ENCODE assay signal across 9 cellular contexts in genomic region chr6:108875161-108875555, GRCh38. TPM values are rescaled to one million over a fixed set of nuclear protein-coding genes. Genes with fewer than 3 reads are reported as not detected.
DNase-seq lines count a peak whose midpoint lies in the region; ATAC-seq and TF ChIP-seq lines count a peak whose summit lies in the region.
"Had no signal": no experiment of that assay in that cellular context is flagged by ENCODE, and none has a peak within 500 bp of the region (broad histone marks: within the 10 kb centered on the region; RNA-seq: fewer than 3 reads in every experiment).

No MANE protein-coding gene starts in this region.

- intact Hi-C loops in breast epithelium (cut with DNase I; ENCODE audit: low total_unique reads) (no loop called here), mammary epithelial cell (cut with micrococcal nuclease) (no loop called here), uterus (cut with DNase I; ENCODE audit: low total_unique reads) (no loop called here)

- H3K9me3 ChIP-seq in breast epithelium (no peaks in the 10 kb centered on the region), mammary epithelial cell (replicated peaks; ENCODE audit: insufficient read depth, low read length) (no peaks in the 10 kb centered on the region), uterus (no peaks in the 10 kb centered on the region)

- H3K9ac ChIP-seq in mammary epithelial cell (ENCODE audit: insufficient read depth, low read length): no peak overlapping the region

- TF ChIP-seq POLR2A in breast epithelium (IDR thresholded peaks at IDR 0.05) (no peak), uterus (IDR thresholded peaks at IDR 0.05) (no peak)

- H3K27ac ChIP-seq in breast epithelium (peak overlapping the region; percentile 79 to 84), mammary epithelial cell (ENCODE audit: insufficient read depth, low read depth, low read length) (no peak overlapping the region), uterus (peak overlapping the region; percentile 57 to 84)
- H3K27ac ChIP-seq: C4-2B had no signal

- no peak overlapping the region for H3K4me2 ChIP-seq in mammary epithelial cell (ENCODE audit: insufficient read depth, low read depth, low read length)

- dilution Hi-C loops in mammary epithelial cell (cut with HindIII; ENCODE audit: low sequenced_read_pairs): no loop called here

- H3K27ac Mint-ChIP-seq in central memory CD8-positive, alpha-beta T cell (ENCODE audit: low read depth): peak overlapping the region; percentile 96
- no peak overlapping the region for H3K27ac Mint-ChIP-seq in glutamatergic neuron (ENCODE audit: unreplicated experiment)

- H3K36me3 ChIP-seq in breast epithelium (peaks cover 5% of the 10 kb centered on the region), mammary epithelial cell (ENCODE audit: insufficient read depth, low read length) (no peaks in the 10 kb centered on the region), uterus (no peaks in the 10 kb centered on the region)

- no peaks in the 10 kb centered on the region for H4K20me1 ChIP-seq in mammary epithelial cell (ENCODE audit: insufficient read depth, low read length)

- peak; percentile 39 for ATAC-seq in HG03135 (IDR thresholded peaks at IDR 0.05; ENCODE audit: unreplicated experiment)
- ATAC-seq in central memory CD8-positive, alpha-beta T cell (replicated peaks; ENCODE audit: extremely low read depth, poor library complexity, severe bottlenecking): no peak

- H3K9me3 Mint-ChIP-seq in central memory CD8-positive, alpha-beta T cell: peaks cover 5% of the 10 kb centered on the region
- peaks cover 4% of the 10 kb centered on the region for H3K9me3 Mint-ChIP-seq in glutamatergic neuron (ENCODE audit: unreplicated experiment)

- CTCF ChIA-PET in mammary epithelial cell (lab: Charles Lee; ENCODE audit: low non-redundant PET): no interaction called here

- peak overlapping the region; percentile 63 for H3K4me3 Mint-ChIP-seq in central memory CD8-positive, alpha-beta T cell
- no peak overlapping the region for H3K4me3 Mint-ChIP-seq in glutamatergic neuron (ENCODE audit: unreplicated experiment)

- peaks cover 47% of the 10 kb centered on the region for H3K4me1 Mint-ChIP-seq in central memory CD8-positive, alpha-beta T cell
- H3K4me1 Mint-ChIP-seq in glutamatergic neuron (ENCODE audit: low read depth, unreplicated experiment): peaks cover 6% of the 10 kb centered on the region

- no peak overlapping the region for H2AFZ ChIP-seq in mammary epithelial cell (ENCODE audit: low read depth, low read length)

- H3K79me2 ChIP-seq in mammary epithelial cell (ENCODE audit: insufficient read depth, low read length): no peaks in the 10 kb centered on the region

- no peak for TF ChIP-seq CTCF in breast epithelium (IDR thresholded peaks at IDR 0.05)
- TF ChIP-seq CTCF in mammary epithelial cell (conservative IDR thresholded peaks at IDR 0.05 in 1 of 2, IDR thresholded peaks at IDR 0.05 in 1 of 2; ENCODE audit: extremely low read depth in 1 of 2, insufficient read depth in 1 of 2, low read depth in 1 of 2, low read length in 2 of 2): no peak
- TF ChIP-seq CTCF in uterus (IDR thresholded peaks at IDR 0.05): no peak
- no peak for TF ChIP-seq CTCF in glutamatergic neuron (IDR thresholded peaks at IDR 0.05; ENCODE audit: partially characterized antibody, unreplicated experiment)

- H3K27me3 Mint-ChIP-seq in central memory CD8-positive, alpha-beta T cell: no peaks in the 10 kb centered on the region
- H3K27me3 Mint-ChIP-seq in glutamatergic neuron (ENCODE audit: unreplicated experiment): no peaks in the 10 kb centered on the region

- in situ Hi-C loops in mammary epithelial cell (cut with MboI; ENCODE audit: low sequenced_read_pairs in 2 of 2): loop anchor here in 1 of 2 donors (25.0 kb wide), 1 partner anchor 187 kb away; no protein-coding TSS in a partner anchor

- peak overlapping the region in 1 of 3 donors; percentile 9 for H3K4me3 ChIP-seq in breast epithelium
- no peak overlapping the region for H3K4me3 ChIP-seq in mammary epithelial cell (replicated peaks in 1 of 3; ENCODE audit: insufficient read depth in 1 of 3, low read depth in 2 of 3, low read length in 3 of 3)
- H3K4me3 ChIP-seq in uterus: no peak overlapping the region

- DNase-seq in breast epithelium (ENCODE audit: low spot score in 2 of 2) (no peak), mammary epithelial cell (no peak), uterus (no peak), NCI-H1092 (lab: John Stamatoyannopoulos, UW) (no peak), glutamatergic neuron (no peak), activated gamma-delta T cell (lab: John Stamatoyannopoulos, UW) (no peak)
- no peak for DNase-seq in central memory CD8-positive, alpha-beta T cell (ENCODE audit: low spot score in 2 of 2)

- peaks cover 4% of the 10 kb centered on the region for H3K36me3 Mint-ChIP-seq in central memory CD8-positive, alpha-beta T cell (ENCODE audit: insufficient read depth)
- H3K36me3 Mint-ChIP-seq in glutamatergic neuron (ENCODE audit: unreplicated experiment): no peaks in the 10 kb centered on the region

- no peaks in the 10 kb centered on the region for H3K27me3 ChIP-seq in breast epithelium
- no peaks in the 10 kb centered on the region for H3K27me3 ChIP-seq in mammary epithelial cell (ENCODE audit: insufficient read depth, low read length)
- no peaks in the 10 kb centered on the region for H3K27me3 ChIP-seq in uterus

- H3K4me1 ChIP-seq in breast epithelium (peaks cover 0 to 4% of the 10 kb centered on the region in 2 donors), mammary epithelial cell (ENCODE audit: insufficient read depth, low read length) (no peaks in the 10 kb centered on the region), uterus (no peaks in the 10 kb centered on the region)

- BruUV-seq in mammary epithelial cell (replicated peaks; lab: Mats Ljungman, UMichigan): no TSS peak

RNA-seq across cellular contexts. Expression of gene ARMC2, which starts 26.9 kb away (rescaled TPM):
- total RNA-seq in breast epithelium (1 to 10 TPM; 4.3 to 7.9 (median 7.2) TPM), mammary epithelial cell (1 to 10 TPM; 1.5 to 2.5 TPM), uterus (10 to 100 TPM in 1 of 4 donors, 1 to 10 TPM in 2, not detected in 1; 5.1 to 15.1 (median 9.1) TPM), glutamatergic neuron (ENCODE audit: unreplicated experiment) (6.9 TPM)
- polyA plus RNA-seq in mammary epithelial cell: 1.5 TPM
- polyA minus RNA-seq in mammary epithelial cell: not detected
